Comparison of ENCODE assay signal across 8 cellular contexts in the genomic region with DNA sequence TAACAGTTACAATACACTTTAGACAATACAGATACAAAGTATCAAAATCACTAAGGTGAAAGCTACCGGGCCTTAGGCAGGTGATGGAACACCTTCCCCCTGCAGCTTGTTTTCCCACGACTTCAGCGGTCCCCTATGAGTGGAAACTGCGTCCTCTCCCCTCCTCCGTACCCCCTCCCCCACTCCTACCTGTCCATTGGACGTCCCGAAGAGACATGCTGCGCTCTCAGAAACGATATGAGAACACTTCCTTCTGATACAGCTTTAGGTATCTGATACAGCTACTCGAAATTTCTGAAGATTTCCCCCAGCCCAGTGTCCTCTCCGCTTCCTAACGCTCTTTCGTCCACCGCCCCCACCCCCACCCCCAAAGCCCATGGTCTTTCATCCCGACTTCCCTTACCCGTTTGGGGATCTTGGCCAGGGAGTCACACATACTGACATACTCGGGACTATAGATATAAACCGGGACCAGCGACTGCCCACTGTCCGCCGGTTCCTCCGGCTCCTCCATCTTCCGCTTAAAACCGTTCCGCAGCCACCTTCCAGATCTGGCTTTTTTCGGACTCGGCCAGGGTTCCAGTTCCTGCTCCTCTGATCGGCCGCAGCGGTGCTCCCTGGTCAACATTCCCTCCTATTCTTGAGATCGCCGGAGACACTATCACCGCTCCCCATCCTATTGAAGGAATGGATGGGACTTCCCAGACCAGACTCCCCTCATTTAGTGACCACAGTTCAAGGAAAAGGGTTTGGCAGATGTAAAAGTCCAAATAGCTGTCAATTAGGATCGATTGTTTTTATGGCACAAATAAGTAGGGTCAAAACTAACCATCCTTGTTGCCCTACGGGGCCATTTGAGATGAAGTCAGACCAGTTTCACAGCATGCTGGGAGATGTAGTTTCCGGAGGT. TPM values are rescaled to one million over a fixed set of nuclear protein-coding genes. Genes with fewer than 3 reads are reported as not detected.
DNase-seq lines count a peak whose midpoint lies in the region; ATAC-seq and TF ChIP-seq lines count a peak whose summit lies in the region.

A gene (minus strand): TSS at position 596 of the 910 bp plus-strand sequence. CDS start 82 bp downstream, at position 514.

- peaks cover 0 to 6% (median 0%) of the 10 kb centered on the region in 3 donors for H3K27me3 Mint-ChIP-seq in CD14-positive monocyte (ENCODE audit: low read depth in 3 of 3)

- peak; percentile 97 for ATAC-seq in HG03432 (IDR thresholded peaks at IDR 0.05; ENCODE audit: unreplicated experiment)

- TF ChIP-seq CTCF in CD14-positive monocyte (IDR thresholded peaks at IDR 0.05), result no peak

- peaks cover 0 to 2% (median 0%) of the 10 kb centered on the region in 7 donors for H3K9me3 Mint-ChIP-seq in CD14-positive monocyte

- DNase-seq in CD14-positive monocyte (ENCODE audit: low spot score) (peak; percentile 67), GM19240 (ENCODE audit: insufficient read length, low spot score) (peak; percentile 11), NCI-H345 treated with DMSO at 0.1 percent for 48 hours (lab: John Stamatoyannopoulos, UW; ENCODE audit: unreplicated experiment) (peak; percentile 71), dedifferentiated amniotic fluid mesenchymal stem cell (ENCODE audit: extremely low spot score) (peak; percentile 69), left kidney (ENCODE audit: low read depth, low spot score) (peak; percentile 91)
- DNase-seq in activated CD4-positive, CD25-positive, alpha-beta regulatory T cell treated with anti-CD3 and anti-CD28 coated beads, Interleukin-2, amount 50 U/mL, for 16 hours (ENCODE audit: low read depth, low spot score), result peak; percentile 10
- DNase-seq in stimulated activated CD4-positive, alpha-beta T cell treated with anti-CD3 and anti-CD28 coated beads, Interleukin-2, amount 100 ng/mL, for 4 hours (ENCODE audit: low read depth), result peak; percentile 32

- peak within 1 kb of the TSS; percentile 78 to 96 (median 91) for H3K27ac Mint-ChIP-seq in CD14-positive monocyte

- H3K36me3 Mint-ChIP-seq in CD14-positive monocyte, result peaks cover 16 to 18% of the 10 kb centered on the region in 2 donors

- peak within 1 kb of the TSS; percentile 88 to 91 for H3K4me3 Mint-ChIP-seq in CD14-positive monocyte

- intact Hi-C loops in CD14-positive monocyte (cut with micrococcal nuclease), result no loop called here

- peaks cover 23% of the 10 kb centered on the region for H3K4me1 Mint-ChIP-seq in CD14-positive monocyte

RNA-seq across cellular contexts. Expression of the gene that starts here (rescaled TPM):
- polyA plus RNA-seq in CD14-positive monocyte, result 10 to 100 TPM; 20.5 to 22.9 TPM

Comparison
In these comparisons a context has a peak if more than half of its experiments do, and no peak if none do; other contexts are left out.
1. Peak in every context shown above with its lines: DNase-seq and ATAC-seq.
2. DNase-seq: peak in every context shown above with its lines; median percentile 91 in left kidney; 71 in NCI-H345 treated with DMSO at 0.1 percent for 48 hours; 69 in dedifferentiated amniotic fluid mesenchymal stem cell; 67 in CD14-positive monocyte; 32 in stimulated activated CD4-positive, alpha-beta T cell treated with anti-CD3 and anti-CD28 coated beads, Interleukin-2, amount 100 ng/mL, for 4 hours; 11 in GM19240; 10 in activated CD4-positive, CD25-positive, alpha-beta regulatory T cell treated with anti-CD3 and anti-CD28 coated beads, Interleukin-2, amount 50 U/mL, for 16 hours.